Comparison of ENCODE assay signal across 20 cellular contexts in the genomic region with DNA sequence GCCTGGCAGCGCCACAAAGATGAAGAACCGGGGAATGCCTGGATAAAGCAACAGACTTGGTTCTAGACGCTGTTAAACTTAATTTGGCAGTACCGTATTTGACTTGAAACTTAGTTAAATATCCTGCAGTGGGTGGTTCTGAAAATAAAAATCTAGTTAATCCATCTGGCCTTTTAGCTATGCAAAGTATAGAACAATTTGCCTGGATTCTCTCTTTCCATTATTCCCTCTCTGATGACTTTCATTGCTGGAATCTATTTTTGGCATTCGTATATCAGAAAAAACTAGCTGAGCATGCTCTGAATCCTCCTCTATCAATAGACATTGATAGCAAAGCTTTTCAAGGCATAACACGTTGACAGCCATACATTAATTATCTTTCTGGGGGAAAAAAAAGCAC.
"Had no signal": no experiment of that assay in that cellular context is flagged by ENCODE, and none has a peak within 500 bp of the region (broad histone marks: within the 10 kb centered on the region; RNA-seq: fewer than 3 reads in every experiment).

No MANE protein-coding gene starts in this region.

- ATAC-seq: heart right ventricle; naive thymus-derived CD4-positive, alpha-beta T cell; psoas muscle; sciatic nerve; stimulated activated memory B cell treated with anti-CD40 and anti-IgM and Interleukin-4, amounts not matched to agents 10 μg/mL and 1 μg/mL and 100 μg/mL, for 72 hours; upper lobe of right lung had no signal

- H3K9me3 ChIP-seq: heart right ventricle, neutrophil, psoas muscle, spleen, testis, tibial nerve, upper lobe of right lung had no signal

- H3K4me1 ChIP-seq: heart right ventricle, psoas muscle, spleen, testis, tibial nerve, upper lobe of right lung had no signal

- H3K27ac ChIP-seq: coronary artery, dorsolateral prefrontal cortex, heart right ventricle, neutrophil, psoas muscle, spleen, testis, tibial nerve, upper lobe of right lung had no signal

- DNase-seq: dorsolateral prefrontal cortex; effector CD8-positive, alpha-beta T cell; heart right ventricle; hypothalamus; kidney glomerular epithelial cell; mesendoderm; naive thymus-derived CD4-positive, alpha-beta T cell; nephron progenitor cell; psoas muscle; spleen; stimulated activated CD4-positive, alpha-beta T cell treated with anti-CD3 and anti-CD28 coated beads, Interleukin-15, amount 100 ng/mL, for 24 hours; stimulated activated CD4-positive, alpha-beta T cell treated with anti-CD3 and anti-CD28 coated beads, Interleukin-1b, Interleukin-23, amount 100 ng/mL, for 48 hours; stimulated activated CD4-positive, alpha-beta T cell treated with anti-CD3 and anti-CD28 coated beads, Interleukin-4, amount 100 ng/mL, for 24 hours; testis; upper lobe of right lung had no signal

- H3K27me3 ChIP-seq: dorsolateral prefrontal cortex, heart right ventricle, neutrophil, spleen, testis, tibial nerve, upper lobe of right lung had no signal

- H3K36me3 ChIP-seq: heart right ventricle, neutrophil, spleen, tibial nerve, upper lobe of right lung had no signal

- H3K4me3 ChIP-seq: coronary artery, heart right ventricle, psoas muscle, spleen, testis, tibial nerve, upper lobe of right lung had no signal
